Comparison of ENCODE assay signal across 8 cellular contexts in the genomic region with DNA sequence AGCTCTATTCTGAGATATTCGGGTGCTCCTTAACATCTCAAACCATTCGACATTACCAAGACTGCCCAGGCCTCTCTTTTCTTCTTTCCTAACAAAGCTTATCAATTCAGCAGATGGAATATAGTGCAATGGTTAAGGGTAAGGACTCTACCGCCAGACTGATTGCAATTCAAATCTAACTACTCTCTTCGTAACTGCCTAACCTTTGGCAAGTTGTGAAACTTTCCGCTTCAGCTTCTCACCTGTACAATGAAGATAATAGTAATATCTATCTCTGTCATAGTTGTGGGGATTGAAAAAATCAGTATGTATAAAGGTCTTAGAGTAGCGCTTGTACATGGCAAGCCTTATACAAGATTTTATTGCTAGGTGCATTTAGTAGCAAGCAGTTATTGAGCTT. TPM values are rescaled to one million over a fixed set of nuclear protein-coding genes. Genes with fewer than 3 reads are reported as not detected.
DNase-seq lines count a peak whose midpoint lies in the region; ATAC-seq and TF ChIP-seq lines count a peak whose summit lies in the region.

No MANE protein-coding gene starts in this region.

- H3K9me3 Mint-ChIP-seq in CD8-positive, alpha-beta T cell = no peaks in the 10 kb centered on the region

- H3K9me2 ChIP-seq in Karpas-422 (replicated peaks; ENCODE audit: insufficient read depth, low read length) (no peaks in the 10 kb centered on the region), neural cell (ENCODE audit: insufficient read depth, low read length) (no peaks in the 10 kb centered on the region)

- H3K36me3 Mint-ChIP-seq in CD8-positive, alpha-beta T cell = peaks cover 22% of the 10 kb centered on the region

- CTCF ChIA-PET in CD8-positive, alpha-beta T cell (lab: Charles Lee) = interaction anchor here (1.1 kb wide), 1 partner anchor 20 kb away, joined by 3 read pairs; no protein-coding TSS in a partner anchor

- intact Hi-C loops in CD8-positive, alpha-beta T cell (cut with DNase I, micrococcal nuclease) = loop anchor here (2.0 to 10.0 kb wide), 7 partner anchors 14 to 1636 kb away; partner anchors contain the start of genes CDV3 (in 2 of the 2), DNAJC13 (in 2 of the 2), ASTE1 (in 1 of the 2) and NEK11 (in 1 of the 2)
- intact Hi-C loops in dorsolateral prefrontal cortex (cut with DNase I) = loop anchor here (5.0 kb wide), 2 partner anchors 61 to 721 kb away; partner anchors contain the start of gene NPHP3 (in 1 of the 2)

- no peaks in the 10 kb centered on the region for H3K9me3 ChIP-seq in CD8-positive, alpha-beta T cell (ENCODE audit: low read length)
- no peaks in the 10 kb centered on the region for H3K9me3 ChIP-seq in Karpas-422 (ENCODE audit: low read length)
- no peaks in the 10 kb centered on the region for H3K9me3 ChIP-seq in neural cell (ENCODE audit: low read length)

- peak overlapping the region; percentile 82 for H3K4me2 ChIP-seq in Karpas-422 (ENCODE audit: low read depth, low read length, poor library complexity, severe bottlenecking)
- H3K4me2 ChIP-seq in neural cell (ENCODE audit: low read length) = peak overlapping the region; percentile 82

- no peaks in the 10 kb centered on the region for H3K36me3 ChIP-seq in CD8-positive, alpha-beta T cell (ENCODE audit: insufficient read depth, low read length)
- H3K36me3 ChIP-seq in Karpas-422 (ENCODE audit: insufficient read depth, low read length) = peaks cover 15% of the 10 kb centered on the region; the same call in 1 of the 2 replicates
- H3K36me3 ChIP-seq in neural cell (ENCODE audit: insufficient read depth, low read length) = no peaks in the 10 kb centered on the region

- peak overlapping the region; percentile 98 for H3K27ac Mint-ChIP-seq in CD8-positive, alpha-beta T cell

- peaks cover 72% of the 10 kb centered on the region for H3K79me2 ChIP-seq in Karpas-422 (ENCODE audit: low read length)
- peaks cover 33% of the 10 kb centered on the region for H3K79me2 ChIP-seq in neural cell (replicated peaks; ENCODE audit: insufficient read depth, low read length)

- peak overlapping the region; percentile 72; the same call in 1 of the 2 replicates for H2AFZ ChIP-seq in Karpas-422 (ENCODE audit: low read length)
- no peak overlapping the region for H2AFZ ChIP-seq in neural cell (ENCODE audit: low read depth, low read length)

- no peak for TF ChIP-seq CTCF in CD8-positive, alpha-beta T cell (IDR thresholded peaks at IDR 0.05)
- TF ChIP-seq CTCF in dorsolateral prefrontal cortex (IDR thresholded peaks at IDR 0.05 in 54 of 56, conservative IDR thresholded peaks at IDR 0.05 in 2 of 56; ENCODE audit: low read depth in 1 of 56, partially characterized antibody in 56 of 56) = no peak
- no peak for TF ChIP-seq CTCF in neural cell (IDR thresholded peaks at IDR 0.05; ENCODE audit: poor library complexity, severe bottlenecking)

- no peaks in the 10 kb centered on the region for H3K27me3 Mint-ChIP-seq in CD8-positive, alpha-beta T cell (ENCODE audit: low read depth)

- TF ChIP-seq RAD21 in neural cell (conservative IDR thresholded peaks at IDR 0.05) = no peak

- peak overlapping the region; percentile 93 for H3K9ac ChIP-seq in Karpas-422 (ENCODE audit: low read length)
- H3K9ac ChIP-seq in neural cell (ENCODE audit: low read length) = peak overlapping the region; percentile 88

- ATAC-seq in CD8-positive, alpha-beta T cell = no peak
- ATAC-seq in GM21423 (IDR thresholded peaks at IDR 0.05; ENCODE audit: unreplicated experiment) (no peak), GM19467 (IDR thresholded peaks at IDR 0.05; ENCODE audit: unreplicated experiment) (no peak), HG02973 (IDR thresholded peaks at IDR 0.05; ENCODE audit: unreplicated experiment) (no peak), HG03521 (IDR thresholded peaks at IDR 0.05; ENCODE audit: unreplicated experiment) (no peak)

- TF ChIP-seq EP300 in neural cell (conservative IDR thresholded peaks at IDR 0.05; ENCODE audit: poor library complexity, severe bottlenecking) = no peak

- no peaks in the 10 kb centered on the region for H3F3A ChIP-seq in neural cell (ENCODE audit: insufficient read depth, low read length, poor library complexity, severe bottlenecking)

- H3K4me3 Mint-ChIP-seq in CD8-positive, alpha-beta T cell = peak overlapping the region; percentile 96

- H3K4me1 ChIP-seq in CD8-positive, alpha-beta T cell (ENCODE audit: insufficient read depth, low read length) = peaks cover 35% of the 10 kb centered on the region
- H3K4me1 ChIP-seq in Karpas-422 (ENCODE audit: low read length) = peaks cover 40% of the 10 kb centered on the region

- H3K27me3 ChIP-seq in CD8-positive, alpha-beta T cell (ENCODE audit: insufficient read depth, low read length) = no peaks in the 10 kb centered on the region
- H3K27me3 ChIP-seq in Karpas-422 (ENCODE audit: low read length) (no peaks in the 10 kb centered on the region), dorsolateral prefrontal cortex (no peaks in the 10 kb centered on the region), neural cell (ENCODE audit: insufficient read depth, low read depth, low read length) (no peaks in the 10 kb centered on the region)

- H4K20me1 ChIP-seq in Karpas-422 (ENCODE audit: insufficient read depth, low read depth, low read length) = no peaks in the 10 kb centered on the region
- no peaks in the 10 kb centered on the region for H4K20me1 ChIP-seq in neural cell (ENCODE audit: insufficient read depth)

- H3K4me3 ChIP-seq in CD8-positive, alpha-beta T cell (ENCODE audit: low read depth, low read length) = peak overlapping the region; percentile 80
- H3K4me3 ChIP-seq in Karpas-422 (ENCODE audit: low read length) (peak overlapping the region; percentile 87), dorsolateral prefrontal cortex (peak overlapping the region; percentile 67 to 99 (median 89)), neural cell (ENCODE audit: low read length) (peak overlapping the region; percentile 90)

- DNase-seq in CD8-positive, alpha-beta T cell = no peak
- DNase-seq in Karpas-422 (no peak), dorsolateral prefrontal cortex (no peak)

- POLR2A ChIA-PET in CD8-positive, alpha-beta T cell (lab: Charles Lee) = interaction anchor here (0.8 to 2.2 kb wide), 5 partner anchors 10 to 61 kb away, joined by 3 to 10 read pairs (median 3); partner anchors contain the start of gene NPHP3

- peaks cover 63% of the 10 kb centered on the region for H3K4me1 Mint-ChIP-seq in CD8-positive, alpha-beta T cell (ENCODE audit: low read depth)

- H3K27ac ChIP-seq in CD8-positive, alpha-beta T cell (ENCODE audit: low read depth, low read length) = peak overlapping the region; percentile 89
- H3K27ac ChIP-seq in Karpas-422 (ENCODE audit: low read length) = peak overlapping the region; percentile 33; the same call in 1 of the 2 replicates
- peak overlapping the region in 22 of 59 donors; percentile 79 to 96 (median 92) for H3K27ac ChIP-seq in dorsolateral prefrontal cortex
- no peak overlapping the region for H3K27ac ChIP-seq in neural cell (ENCODE audit: low read length)

TF ChIP-seq in neural cell, 6 proteins besides CTCF, POLR2A, EP300 and RAD21:
- TF ChIP-seq MXI1 (conservative IDR thresholded peaks at IDR 0.05; ENCODE audit: poor library complexity, severe bottlenecking) = no peak
- TF ChIP-seq REST (IDR thresholded peaks at IDR 0.05; ENCODE audit: borderline replicate concordance) = no peak
- TF ChIP-seq TAF1 (IDR thresholded peaks at IDR 0.05; ENCODE audit: low read depth) = no peak
- TF ChIP-seq SMC3 (conservative IDR thresholded peaks at IDR 0.05; ENCODE audit: poor library complexity) = no peak
- no peak for TF ChIP-seq EZH2 (IDR thresholded peaks at IDR 0.05; ENCODE audit: borderline replicate concordance, insufficient read depth, low read length, poor library complexity, severe bottlenecking)
- TF ChIP-seq POLR2AphosphoS5 (IDR thresholded peaks at IDR 0.05) = no peak

RNA-seq across cellular contexts. Expression of gene UBA5, which starts 1.0 kb away (rescaled TPM):
- 10 to 100 TPM; 43.7 to 46.0 TPM for total RNA-seq in CD8-positive, alpha-beta T cell
- 59.9 and 62.1 TPM in 2 replicates for total RNA-seq in Karpas-422 (2014; rRNA removed; shearing (Covaris generic); ENCODE audit: low replicate concordance)
- total RNA-seq in dorsolateral prefrontal cortex = 10 to 100 TPM; 38.0 to 79.6 (median 57.5) TPM
- polyA plus RNA-seq in neural cell = 74.0 and 77.8 TPM in 2 replicates
- 80.3 and 89.4 TPM in 2 replicates for polyA minus RNA-seq in neural cell

RNA-seq across cellular contexts. Expression of gene ACAD11, which starts 1.5 kb away (rescaled TPM):
- 10 to 100 TPM; 30.0 to 31.6 TPM for total RNA-seq in CD8-positive, alpha-beta T cell
- total RNA-seq in Karpas-422 (2014; rRNA removed; shearing (Covaris generic); ENCODE audit: low replicate concordance) = 16.5 and 25.0 TPM in 2 replicates
- total RNA-seq in dorsolateral prefrontal cortex = 10 to 100 TPM; 18.7 to 51.8 (median 32.6) TPM
- polyA plus RNA-seq in neural cell = 14.9 and 19.2 TPM in 2 replicates
- 20.0 and 24.9 TPM in 2 replicates for polyA minus RNA-seq in neural cell
